ENCODE assay signal across 21 cellular contexts in the genomic region with DNA sequence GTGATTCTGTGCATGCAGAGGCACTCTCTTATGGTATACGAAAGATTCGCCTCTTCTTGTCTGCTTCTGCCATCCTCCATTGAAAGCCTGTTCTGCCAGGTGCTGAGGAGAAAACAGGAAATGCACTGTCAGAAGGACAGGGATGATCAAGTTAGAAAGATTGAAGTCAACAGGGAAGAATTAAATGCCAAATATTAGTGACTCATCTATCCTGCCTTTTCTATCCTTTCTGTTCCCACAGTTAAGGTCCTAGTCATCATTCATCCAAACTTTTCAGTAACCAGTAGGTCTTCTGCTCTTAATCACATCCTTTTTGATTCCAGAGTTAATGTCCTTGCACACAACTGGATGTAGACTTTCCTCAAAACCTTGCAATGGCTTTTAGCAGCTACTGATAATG. TPM values are rescaled to one million over a fixed set of nuclear protein-coding genes. Genes with fewer than 3 reads are reported as not detected.
DNase-seq lines count a peak whose midpoint lies in the region; ATAC-seq, FAIRE-seq and TF ChIP-seq lines count a peak whose summit lies in the region.
"Had no signal": no experiment of that assay in that cellular context is flagged by ENCODE, and none has a peak within 500 bp of the region (broad histone marks: within the 10 kb centered on the region; RNA-seq: fewer than 3 reads in every experiment).

No MANE protein-coding gene starts in this region.

- H3K4me1 Mint-ChIP-seq in HFFc6 (ENCODE audit: low read depth) (peaks cover 33% of the 10 kb centered on the region), nephron progenitor cell (no peaks in the 10 kb centered on the region), natural killer cell (peaks cover 11 to 15% of the 10 kb centered on the region in 2 donors)

- no peaks in the 10 kb centered on the region for H3K9me3 Mint-ChIP-seq in HFFc6
- H3K9me3 Mint-ChIP-seq in nephron progenitor cell, result no peaks in the 10 kb centered on the region
- no peaks in the 10 kb centered on the region for H3K9me3 Mint-ChIP-seq in natural killer cell

- H3K4me3 Mint-ChIP-seq in HFFc6 (no peak overlapping the region), nephron progenitor cell (no peak overlapping the region), natural killer cell (no peak overlapping the region)

- H2AFZ ChIP-seq in endothelial cell of umbilical vein (ENCODE audit: low read depth, low read length), result no peak overlapping the region

- H3K9me3 ChIP-seq in endothelial cell of umbilical vein (replicated peaks; ENCODE audit: control insufficient read depth, insufficient read depth, low read length), result no peaks in the 10 kb centered on the region
- H3K9me3 ChIP-seq: thyroid gland had no signal

- no peak overlapping the region for H3K27ac ChIP-seq in endothelial cell of umbilical vein (ENCODE audit: insufficient read depth, low read depth, low read length)
- H3K27ac ChIP-seq: thyroid gland had no signal

- H3K79me2 ChIP-seq in endothelial cell of umbilical vein (ENCODE audit: control insufficient read depth, insufficient read depth, low read length), result no peaks in the 10 kb centered on the region

- intact Hi-C loops in endothelial cell of umbilical vein (cut with micrococcal nuclease) (no loop called here), posterior cingulate gyrus (cut with DNase I) (no loop called here), natural killer cell (cut with micrococcal nuclease) (no loop called here)

- CTCF ChIA-PET in endothelial cell of umbilical vein (lab: Charles Lee), result no interaction called here

- no peak for ATAC-seq in natural killer cell

- no TSS peak for BruUV-seq in endothelial cell of umbilical vein (replicated peaks; lab: Mats Ljungman, UMichigan)

- no peaks in the 10 kb centered on the region for H4K20me1 ChIP-seq in endothelial cell of umbilical vein (replicated peaks; ENCODE audit: control insufficient read depth, extremely low read depth, insufficient read depth, low read length)

- peaks cover 17% of the 10 kb centered on the region for H3K36me3 Mint-ChIP-seq in HFFc6 (ENCODE audit: low read depth)
- H3K36me3 Mint-ChIP-seq in nephron progenitor cell (ENCODE audit: low read depth), result peaks cover 26% of the 10 kb centered on the region
- no peaks in the 10 kb centered on the region for H3K36me3 Mint-ChIP-seq in natural killer cell

- no peak for TF ChIP-seq POLR2A in endothelial cell of umbilical vein (IDR thresholded peaks at IDR 0.05; ENCODE audit: low read depth, low read length)

- TF ChIP-seq CTCF in HFFc6 (IDR thresholded peaks at IDR 0.05) (no peak), endothelial cell of umbilical vein (IDR thresholded peaks at IDR 0.05; ENCODE audit: extremely low read depth in 1 of 2, insufficient read depth in 1 of 2, low read depth in 1 of 2, low read length in 2 of 2) (no peak), nephron progenitor cell (IDR thresholded peaks at IDR 0.05) (no peak), natural killer cell (IDR thresholded peaks at IDR 0.05) (no peak)

- peaks cover 3% of the 10 kb centered on the region for H3K4me1 ChIP-seq in endothelial cell of umbilical vein (ENCODE audit: control insufficient read depth, extremely low read depth, insufficient read depth, low read length)

- dilution Hi-C loops in endothelial cell of umbilical vein (cut with MboI; ENCODE audit: extremely low pct_ligation_motif_present, low sequenced_read_pairs), result no loop called here

- no peak overlapping the region for H3K9ac ChIP-seq in endothelial cell of umbilical vein (replicated peaks; ENCODE audit: extremely low read depth, insufficient read depth, low read length)

- FAIRE-seq in endothelial cell of umbilical vein (lab: Jason Lieb, UNC), result peak; percentile 63
- FAIRE-seq: frontal cortex, GM12892 had no signal

- no peaks in the 10 kb centered on the region for H3K27me3 ChIP-seq in endothelial cell of umbilical vein (ENCODE audit: control insufficient read depth in 2 of 2, insufficient read depth in 2 of 2, low read length in 2 of 2)
- H3K27me3 ChIP-seq: thyroid gland had no signal

- no peaks in the 10 kb centered on the region for H3K9me1 ChIP-seq in endothelial cell of umbilical vein (replicated peaks; ENCODE audit: control insufficient read depth, extremely low read depth, insufficient read depth, low read length)

- no peak overlapping the region for H3K4me2 ChIP-seq in endothelial cell of umbilical vein (ENCODE audit: insufficient read depth, low read length)
- H3K4me2 ChIP-seq: smooth muscle cell had no signal

- H3K27ac Mint-ChIP-seq in HFFc6, result peak overlapping the region; percentile 70
- peak overlapping the region; percentile 42 for H3K27ac Mint-ChIP-seq in nephron progenitor cell
- H3K27ac Mint-ChIP-seq in natural killer cell, result no peak overlapping the region

- peaks cover 4 to 25% of the 10 kb centered on the region in 2 experiments for H3K36me3 ChIP-seq in endothelial cell of umbilical vein (ENCODE audit: control insufficient read depth in 2 of 2, extremely low read depth in 1 of 2, insufficient read depth in 2 of 2, low read length in 2 of 2)

- H3K27me3 Mint-ChIP-seq in HFFc6 (ENCODE audit: insufficient read depth), result no peaks in the 10 kb centered on the region
- H3K27me3 Mint-ChIP-seq in nephron progenitor cell (ENCODE audit: low read depth, poor library complexity), result peaks cover 3% of the 10 kb centered on the region
- no peaks in the 10 kb centered on the region for H3K27me3 Mint-ChIP-seq in natural killer cell (ENCODE audit: low read depth in 2 of 2)

- H3K4me3 ChIP-seq in endothelial cell of umbilical vein (replicated peaks in 1 of 3; ENCODE audit: insufficient read depth in 1 of 3, low read depth in 1 of 3, low read length in 3 of 3), result no peak overlapping the region
- H3K4me3 ChIP-seq: smooth muscle cell, thyroid gland had no signal

- POLR2A ChIA-PET in endothelial cell of umbilical vein (lab: Charles Lee), result no interaction called here

- peak; percentile 67 for DNase-seq in EH (ENCODE audit: low read depth)
- peak; percentile 62 for DNase-seq in HFFc6
- no peak for DNase-seq in endothelial cell of umbilical vein (ENCODE audit: low read depth, low spot score)
- no peak for DNase-seq in nephron progenitor cell
- DNase-seq in posterior cingulate gyrus, result no peak
- DNase-seq in natural killer cell, result no peak
- no peak for DNase-seq in dedifferentiated amniotic fluid mesenchymal stem cell (ENCODE audit: extremely low spot score)
- DNase-seq: activated CD4-positive, alpha-beta T cell treated with anti-CD3 and anti-CD28 coated beads for 4 hours; activated effector memory CD4-positive, alpha-beta T cell treated with Interleukin-2 at 50 U/mL for 16 hours; cortex of kidney; DMS79 treated with DMSO at 0.1 percent for 48 hours; hippocampal formation; Karpas-422; NCI-H1092 treated with DMSO at 0.1 percent for 48 hours; NCI-H2081 treated with DMSO at 0.1 percent for 48 hours; stimulated activated naive CD4-positive, alpha-beta T cell; T-helper 1 cell; thyroid gland had no signal

TF ChIP-seq in endothelial cell of umbilical vein, 7 proteins besides CTCF, POLR2A, EP300 and RAD21:
- TF ChIP-seq JUN (IDR thresholded peaks at IDR 0.05; ENCODE audit: borderline replicate concordance, insufficient read depth, insufficient read length, low read depth) (no peak), FOS (IDR thresholded peaks at IDR 0.05; ENCODE audit: borderline replicate concordance, insufficient read depth, low read length) (peak; percentile 54), POLR2AphosphoS5 (IDR thresholded peaks at IDR 0.05; ENCODE audit: insufficient read depth, low read depth, low read length) (no peak)

RNA-seq across cellular contexts. Expression of a gene that starts 4.8 kb away (rescaled TPM):
- total RNA-seq in HFFc6 (2021; fragmentation: NEBNext Ultra II Directional; extraction: Animal tissue kit (Norgen Biotek cat#: 25700)), result 1 to 10 TPM; 7.8 to 8.9 (median 8.5) TPM
- total RNA-seq in endothelial cell of umbilical vein (9.2 and 9.8 TPM in 2 replicates), natural killer cell (10 to 100 TPM; 24.0 to 29.8 (median 28.3) TPM)
- 7.3 and 8.0 TPM in 2 replicates for polyA plus RNA-seq in endothelial cell of umbilical vein
- polyA plus RNA-seq in endothelial cell of umbilical vein (2011; cell fraction: cytosol; rRNA removed), result 4.2 and 5.5 TPM in 2 replicates
- 39.4 and 41.8 TPM in 2 replicates for polyA plus RNA-seq in endothelial cell of umbilical vein (2011; cell fraction: nucleus; rRNA removed)
- 3.9 and 5.4 TPM in 2 replicates for polyA plus RNA-seq in endothelial cell of umbilical vein (2012)
- 6.9 and 10.7 TPM in 2 replicates for polyA minus RNA-seq in endothelial cell of umbilical vein
- polyA minus RNA-seq in endothelial cell of umbilical vein (2011; cell fraction: cytosol; rRNA and poly(A)+ RNA removed), result 3.9 TPM
- 7.7 and 10.1 TPM in 2 replicates for polyA minus RNA-seq in endothelial cell of umbilical vein (2011; cell fraction: nucleus; rRNA and poly(A)+ RNA removed)

RNA-seq across cellular contexts. Expression of a gene that starts 17.7 kb away (rescaled TPM):
- total RNA-seq in HFFc6 (2021; fragmentation: NEBNext Ultra II Directional; extraction: Animal tissue kit (Norgen Biotek cat#: 25700)), result 1 to 10 TPM; 6.2 to 8.2 (median 6.3) TPM
- total RNA-seq in endothelial cell of umbilical vein, result 9.0 and 9.2 TPM in 2 replicates
- polyA plus RNA-seq in endothelial cell of umbilical vein, result 3.3 and 3.6 TPM in 2 replicates
- 3.9 and 4.0 TPM in 2 replicates for polyA plus RNA-seq in endothelial cell of umbilical vein (2011; cell fraction: cytosol; rRNA removed)
- 12.3 and 13.1 TPM in 2 replicates for polyA plus RNA-seq in endothelial cell of umbilical vein (2011; cell fraction: nucleus; rRNA removed)
- polyA plus RNA-seq in endothelial cell of umbilical vein (2012), result 3.3 and 4.6 TPM in 2 replicates
- 4.2 and 5.5 TPM in 2 replicates for polyA minus RNA-seq in endothelial cell of umbilical vein
- 4.6 TPM for polyA minus RNA-seq in endothelial cell of umbilical vein (2011; cell fraction: cytosol; rRNA and poly(A)+ RNA removed)
- 4.8 and 6.3 TPM in 2 replicates for polyA minus RNA-seq in endothelial cell of umbilical vein (2011; cell fraction: nucleus; rRNA and poly(A)+ RNA removed)
- total RNA-seq in natural killer cell, result 10 to 100 TPM; 11.2 to 23.7 (median 17.0) TPM

Comparison
In these comparisons a context has a peak if more than half of its experiments do, and no peak if none do; other contexts are left out.
1. DNase-seq: peak in EH (single experiment) and HFFc6 (single experiment); none in endothelial cell of umbilical vein (single experiment), nephron progenitor cell (single experiment), posterior cingulate gyrus (0 of 10), natural killer cell (single experiment) and dedifferentiated amniotic fluid mesenchymal stem cell (single experiment).
2. H3K27ac Mint-ChIP-seq: peak in HFFc6 (single experiment) and nephron progenitor cell (single experiment); none in natural killer cell (0 of 2).